Comparison of ENCODE assay signal across 18 cellular contexts in the genomic region with DNA sequence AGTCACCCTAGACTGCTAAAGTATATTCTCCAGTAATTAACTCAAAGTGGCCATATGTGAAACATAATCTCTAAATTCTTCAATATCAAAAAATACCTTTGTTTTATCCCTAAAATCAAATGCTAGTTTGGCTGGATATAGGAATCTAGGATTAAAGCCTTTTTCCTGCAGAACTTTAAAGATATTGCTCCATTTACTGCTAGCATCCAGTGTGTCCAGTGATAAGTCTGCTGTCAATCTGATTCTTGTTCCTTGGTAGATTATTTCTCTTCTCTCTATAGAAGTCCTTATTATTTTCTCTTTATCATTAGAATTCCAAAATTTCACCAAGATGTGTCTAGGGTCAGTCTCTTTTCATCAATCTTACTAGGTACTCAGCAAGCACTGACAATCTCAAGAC.
"Had no signal": no experiment of that assay in that cellular context is flagged by ENCODE, and none has a peak within 500 bp of the region (broad histone marks: within the 10 kb centered on the region; RNA-seq: fewer than 3 reads in every experiment).

No MANE protein-coding gene starts in this region.

- H3K27ac Mint-ChIP-seq: activated CD4-positive, alpha-beta T cell treated with anti-CD3 and anti-CD28 coated beads, Interleukin-2, amount 10 ng/mL, durations not matched to agents 7 days and 5 days; activated naive CD8-positive, alpha-beta T cell treated with anti-CD3 and anti-CD28 coated beads for 36 hours; neural progenitor cell had no signal

- ATAC-seq: left lobe of liver had no signal

- H3K4me1 Mint-ChIP-seq: activated CD4-positive, alpha-beta T cell treated with anti-CD3 and anti-CD28 coated beads, Interleukin-2, amount 10 ng/mL, durations not matched to agents 7 days and 5 days; activated naive CD8-positive, alpha-beta T cell treated with anti-CD3 and anti-CD28 coated beads for 36 hours; central memory CD8-positive, alpha-beta T cell; neural progenitor cell had no signal

- H3K27me3 Mint-ChIP-seq: activated CD4-positive, alpha-beta T cell treated with anti-CD3 and anti-CD28 coated beads, Interleukin-2, amount 10 ng/mL, durations not matched to agents 7 days and 5 days; activated naive CD8-positive, alpha-beta T cell treated with anti-CD3 and anti-CD28 coated beads for 36 hours; central memory CD8-positive, alpha-beta T cell had no signal

- DNase-seq: activated CD4-positive, alpha-beta T cell treated with anti-CD3 and anti-CD28 coated beads, Interleukin-2, amount 10 ng/mL, durations not matched to agents 7 days and 5 days; activated CD4-positive, CD25-positive, alpha-beta regulatory T cell; activated CD8-positive, alpha-beta memory T cell treated with anti-CD3 and anti-CD28 coated beads, Interleukin-2, amount 50 U/mL, for 48 hours; activated gamma-delta T cell treated with Interleukin-2 at 50 U/mL for 16 hours; activated naive CD8-positive, alpha-beta T cell treated with anti-CD3 and anti-CD28 coated beads for 36 hours; anterior cingulate cortex; brain microvascular endothelial cell; cortex of kidney; effector CD4-positive, alpha-beta T cell; esophagus squamous epithelium; islet precursor cell; stimulated activated CD4-positive, alpha-beta T cell treated with anti-CD3 and anti-CD28 coated beads, Interleukin-1b, Interleukin-23, amount 100 ng/mL, for 48 hours; stomach; testis; upper lobe of left lung had no signal

- H3K4me3 Mint-ChIP-seq: activated CD4-positive, alpha-beta T cell treated with anti-CD3 and anti-CD28 coated beads, Interleukin-2, amount 10 ng/mL, durations not matched to agents 7 days and 5 days; activated naive CD8-positive, alpha-beta T cell treated with anti-CD3 and anti-CD28 coated beads for 36 hours; central memory CD8-positive, alpha-beta T cell; neural progenitor cell had no signal

- H3K36me3 Mint-ChIP-seq: activated naive CD8-positive, alpha-beta T cell treated with anti-CD3 and anti-CD28 coated beads for 36 hours; neural progenitor cell had no signal
